21 cellular contexts compared by ENCODE assay signal in the genomic region with DNA sequence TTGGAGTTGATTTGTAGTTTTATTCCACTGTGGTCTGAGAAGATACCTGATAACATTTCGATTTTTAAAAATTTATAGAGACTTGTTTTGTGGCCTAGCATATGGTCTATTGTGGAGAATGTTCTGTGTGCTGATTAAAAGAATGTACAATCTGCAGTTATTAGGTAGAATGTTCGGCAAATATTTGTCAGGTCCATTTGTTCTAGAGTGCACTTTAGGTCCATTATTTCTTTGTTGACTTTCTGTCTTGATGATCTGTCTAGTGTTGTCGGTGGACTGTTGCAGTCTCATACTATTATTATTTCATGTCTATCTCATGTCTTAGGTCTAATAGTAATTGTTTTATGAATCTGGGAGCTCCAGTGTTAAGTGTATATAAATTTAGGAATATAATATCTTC.
"Had no signal": no experiment of that assay in that cellular context is flagged by ENCODE, and none has a peak within 500 bp of the region (broad histone marks: within the 10 kb centered on the region; RNA-seq: fewer than 3 reads in every experiment).

No MANE protein-coding gene starts in this region.

- H3K27me3 Mint-ChIP-seq: activated B cell treated with CpG ODN at 0.5 μM for 24 hours; activated CD4-positive, alpha-beta T cell treated with anti-CD3 and anti-CD28 coated beads, Interleukin-2, amount 10 ng/mL, durations not matched to agents 24 days and 14 days; activated naive CD8-positive, alpha-beta T cell; naive thymus-derived CD4-positive, alpha-beta T cell had no signal

- H3K4me3 ChIP-seq: colonic mucosa, gastroesophageal sphincter, heart right ventricle, lung, mucosa of descending colon, ovary, thoracic aorta had no signal

- ATAC-seq: activated CD8-positive, alpha-beta T cell treated with anti-CD3 and anti-CD28 coated beads, Interleukin-2, amount 10 ng/mL, durations not matched to agents 7 days and 5 days; gastroesophageal sphincter; heart right ventricle; left cardiac atrium; mucosa of descending colon; naive thymus-derived CD4-positive, alpha-beta T cell; sciatic nerve; stimulated activated effector memory CD8-positive, alpha-beta T cell treated with anti-CD3 and anti-CD28 coated beads, Interleukin-12 subunit alpha, Interleukin-12 subunit beta, amount 100 ng/mL, for 72 hours had no signal

- H3K4me1 Mint-ChIP-seq: activated B cell treated with CpG ODN at 0.5 μM for 24 hours; activated CD4-positive, alpha-beta T cell treated with anti-CD3 and anti-CD28 coated beads, Interleukin-2, amount 10 ng/mL, durations not matched to agents 24 days and 14 days; naive thymus-derived CD4-positive, alpha-beta T cell; stimulated activated effector memory CD8-positive, alpha-beta T cell treated with anti-CD3 and anti-CD28 coated beads, Interleukin-12 subunit alpha, Interleukin-12 subunit beta, amount 100 ng/mL, for 72 hours had no signal

- H3K4me1 ChIP-seq: colonic mucosa, gastroesophageal sphincter, heart right ventricle had no signal

- H3K27ac Mint-ChIP-seq: activated B cell treated with CpG ODN at 0.5 μM for 24 hours; activated CD4-positive, alpha-beta T cell treated with anti-CD3 and anti-CD28 coated beads, Interleukin-2, amount 10 ng/mL, durations not matched to agents 24 days and 14 days; activated CD8-positive, alpha-beta T cell treated with anti-CD3 and anti-CD28 coated beads, Interleukin-2, amount 10 ng/mL, durations not matched to agents 7 days and 5 days; activated naive CD8-positive, alpha-beta T cell; naive thymus-derived CD4-positive, alpha-beta T cell; stimulated activated effector memory CD8-positive, alpha-beta T cell treated with anti-CD3 and anti-CD28 coated beads, Interleukin-12 subunit alpha, Interleukin-12 subunit beta, amount 100 ng/mL, for 72 hours had no signal

- H3K27ac ChIP-seq: colonic mucosa, gastroesophageal sphincter, heart right ventricle, ovary, thoracic aorta had no signal

- H3K4me3 Mint-ChIP-seq: activated B cell treated with CpG ODN at 0.5 μM for 24 hours; activated CD4-positive, alpha-beta T cell treated with anti-CD3 and anti-CD28 coated beads, Interleukin-2, amount 10 ng/mL, durations not matched to agents 24 days and 14 days; activated CD8-positive, alpha-beta T cell treated with anti-CD3 and anti-CD28 coated beads, Interleukin-2, amount 10 ng/mL, durations not matched to agents 7 days and 5 days; activated naive CD8-positive, alpha-beta T cell; naive thymus-derived CD4-positive, alpha-beta T cell; stimulated activated effector memory CD8-positive, alpha-beta T cell treated with anti-CD3 and anti-CD28 coated beads, Interleukin-12 subunit alpha, Interleukin-12 subunit beta, amount 100 ng/mL, for 72 hours had no signal

- H3K36me3 Mint-ChIP-seq: stimulated activated effector memory CD8-positive, alpha-beta T cell treated with anti-CD3 and anti-CD28 coated beads, Interleukin-12 subunit alpha, Interleukin-12 subunit beta, amount 100 ng/mL, for 72 hours had no signal

- DNase-seq: activated B cell treated with CpG ODN at 0.5 μM for 24 hours; activated CD4-positive, alpha-beta T cell treated with anti-CD3 and anti-CD28 coated beads, Interleukin-2, amount 10 ng/mL, durations not matched to agents 24 days and 14 days; activated CD8-positive, alpha-beta memory T cell treated with anti-CD3 and anti-CD28 coated beads, Interleukin-2, amount 50 U/mL, for 4 hours; activated CD8-positive, alpha-beta T cell treated with anti-CD3 and anti-CD28 coated beads, Interleukin-2, amount 10 ng/mL, durations not matched to agents 7 days and 5 days; activated gamma-delta T cell treated with Interleukin-2 at 50 U/mL for 16 hours; amniotic stem cell; caudate nucleus; colonic mucosa; heart right ventricle; left cardiac atrium; mucosa of descending colon; naive thymus-derived CD4-positive, alpha-beta T cell; ovary; stimulated activated CD4-positive, alpha-beta T cell treated with anti-CD3 and anti-CD28 coated beads, Interleukin-12 subunit alpha, Interleukin-12 subunit beta, amount 100 ng/mL, for 4 hours; stimulated activated CD4-positive, alpha-beta T cell treated with anti-CD3 and anti-CD28 coated beads, Interleukin-2, amount 100 ng/mL, for 24 hours had no signal

- H3K27me3 ChIP-seq: colonic mucosa, gastroesophageal sphincter, heart right ventricle, ovary had no signal

- H3K9me3 ChIP-seq: colonic mucosa, gastroesophageal sphincter, heart right ventricle, mucosa of descending colon, ovary, thoracic aorta had no signal

- H3K9me3 Mint-ChIP-seq: activated B cell treated with CpG ODN at 0.5 μM for 24 hours; activated CD4-positive, alpha-beta T cell treated with anti-CD3 and anti-CD28 coated beads, Interleukin-2, amount 10 ng/mL, durations not matched to agents 24 days and 14 days; stimulated activated effector memory CD8-positive, alpha-beta T cell treated with anti-CD3 and anti-CD28 coated beads, Interleukin-12 subunit alpha, Interleukin-12 subunit beta, amount 100 ng/mL, for 72 hours had no signal

- H3K36me3 ChIP-seq: colonic mucosa, gastroesophageal sphincter, heart right ventricle, ovary, thoracic aorta had no signal
